ENCODE assay signal across 16 cellular contexts in genomic region chr1:11316701-11317100, GRCh38. TPM values are rescaled to one million over a fixed set of nuclear protein-coding genes. Genes with fewer than 3 reads are reported as not detected.
DNase-seq lines count a peak whose midpoint lies in the region; TF ChIP-seq lines count a peak whose summit lies in the region.
"Had no signal": no experiment of that assay in that cellular context is flagged by ENCODE, and none has a peak within 500 bp of the region (broad histone marks: within the 10 kb centered on the region; RNA-seq: fewer than 3 reads in every experiment).

No MANE protein-coding gene starts in this region.

- peak overlapping the region; percentile 25 to 52 for H3K27ac ChIP-seq in prostate gland

- TF ChIP-seq CTCF in astrocyte of the spinal cord (IDR thresholded peaks at IDR 0.05; ENCODE audit: low read depth, low read length): no peak
- TF ChIP-seq CTCF in fibroblast of pulmonary artery (IDR thresholded peaks at IDR 0.05; ENCODE audit: low read length, missing control alignments): no peak
- TF ChIP-seq CTCF in prostate gland (IDR thresholded peaks at IDR 0.05): no peak

- no peaks in the 10 kb centered on the region for H3K27me3 ChIP-seq in prostate gland (replicated peaks; ENCODE audit: insufficient read depth)

- no peaks in the 10 kb centered on the region for H3K9me3 ChIP-seq in prostate gland

- H3K36me3 ChIP-seq in prostate gland: no peaks in the 10 kb centered on the region

- WGBS in prostate gland: 17% methylated on average over 6 of the region's 6 CpGs

- in situ Hi-C loops in astrocyte of the spinal cord (cut with HindIII; ENCODE audit: low sequenced_read_pairs): no loop called here

- DNase-seq in GM03348 (ENCODE audit: low spot score) (peak; percentile 35), astrocyte of the spinal cord (ENCODE audit: low read depth, low spot score) (peak; percentile 8), fibroblast of pulmonary artery (ENCODE audit: low read depth) (peak; percentile 13), prostate gland (ENCODE audit: low spot score) (peak; percentile 63), T-helper 2 cell (no peak), GF-D8 (lab: John Stamatoyannopoulos, UW) (no peak), NCI-H2107 (lab: John Stamatoyannopoulos, UW) (no peak), Kasumi-1 (lab: John Stamatoyannopoulos, UW) (no peak)
- DNase-seq: activated CD4-positive, alpha-beta T cell treated with anti-CD3 and anti-CD28 coated beads for 1 hour; activated effector memory CD4-positive, alpha-beta T cell treated with Interleukin-2 at 50 U/mL for 16 hours; kidney; mesendoderm; MM.1S; NCI-H187 treated with DMSO at 0.1 percent for 48 hours; NCI-H526; stimulated activated naive CD8-positive, alpha-beta T cell treated with anti-CD3 and anti-CD28 coated beads, Interleukin-15, amount 100 ng/mL, for 72 hours had no signal

- intact Hi-C loops in prostate gland (cut with DNase I): no loop called here

- H3K4me1 ChIP-seq in prostate gland (replicated peaks): no peaks in the 10 kb centered on the region

- no peak for TF ChIP-seq POLR2A in prostate gland (IDR thresholded peaks at IDR 0.05)

- H3K4me3 ChIP-seq in astrocyte of the spinal cord (ENCODE audit: low read depth, low read length) (no peak overlapping the region), fibroblast of pulmonary artery (replicated peaks; ENCODE audit: low read depth, low read length) (no peak overlapping the region), prostate gland (no peak overlapping the region)

RNA-seq across cellular contexts. Expression of gene UBIAD1, which starts 43.7 kb away (rescaled TPM):
- total RNA-seq in prostate gland: 10 to 100 TPM; 22.7 to 23.2 TPM

RNA-seq across cellular contexts. Expression of gene MTOR, which starts 54.4 kb away (rescaled TPM):
- total RNA-seq in prostate gland: 10 to 100 TPM; 34.7 to 56.1 TPM

Comparison
In these comparisons a context has a peak if more than half of its experiments do, and no peak if none do; other contexts are left out.
1. DNase-seq: peak in GM03348 (single experiment), astrocyte of the spinal cord (single experiment), fibroblast of pulmonary artery (single experiment) and prostate gland (single experiment); none in T-helper 2 cell (0 of 5), GF-D8 (single experiment), NCI-H2107 (single experiment) and Kasumi-1 (0 of 2).